13 cellular contexts compared by ENCODE assay signal in the genomic region with DNA sequence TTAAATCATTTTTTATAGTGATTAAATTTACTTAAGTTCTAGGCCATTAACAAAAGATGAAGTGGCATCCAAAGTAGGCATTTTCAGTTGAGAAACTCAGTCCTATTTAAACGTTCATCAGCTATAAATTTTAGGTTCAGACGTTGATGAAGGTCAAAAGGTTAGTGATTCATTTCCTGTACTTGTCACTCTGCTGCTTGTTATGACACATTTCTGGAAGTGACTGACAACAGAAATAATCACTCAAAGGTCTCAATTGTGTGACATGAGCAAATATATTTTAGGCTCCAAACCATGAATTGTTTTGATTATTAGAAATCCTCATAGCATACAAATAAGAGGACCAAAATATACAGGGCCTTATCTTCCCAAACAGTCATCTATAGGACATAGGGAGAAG. TPM values are rescaled to one million over a fixed set of nuclear protein-coding genes. Genes with fewer than 3 reads are reported as not detected.
DNase-seq lines count a peak whose midpoint lies in the region; ATAC-seq, FAIRE-seq and TF ChIP-seq lines count a peak whose summit lies in the region.
"Had no signal": no experiment of that assay in that cellular context is flagged by ENCODE, and none has a peak within 500 bp of the region (broad histone marks: within the 10 kb centered on the region; RNA-seq: fewer than 3 reads in every experiment).

No MANE protein-coding gene starts in this region.

- H3K4me2 ChIP-seq in endothelial cell of umbilical vein (ENCODE audit: insufficient read depth, low read length) (peak overlapping the region; percentile 17), PC-9 (no peak overlapping the region)
- H3K4me2 ChIP-seq: hepatocyte had no signal

- H3K27ac Mint-ChIP-seq in activated naive CD4-positive, alpha-beta T cell treated with anti-CD3 and anti-CD28 coated beads for 36 hours, result no peak overlapping the region
- H3K27ac Mint-ChIP-seq: brain; stimulated activated naive CD8-positive, alpha-beta T cell treated with anti-CD3 and anti-CD28 coated beads, Interleukin-15, Interleukin-2, amounts not matched to agents 100 ng/mL and 50 ng/mL, for 24 hours had no signal

- peaks cover 12% of the 10 kb centered on the region for H3K4me1 ChIP-seq in endothelial cell of umbilical vein (ENCODE audit: control insufficient read depth, extremely low read depth, insufficient read depth, low read length)
- H3K4me1 ChIP-seq in PC-9 (replicated peaks; ENCODE audit: insufficient read depth), result no peaks in the 10 kb centered on the region
- H3K4me1 ChIP-seq: prostate gland had no signal

- no peaks in the 10 kb centered on the region for H3K9me3 Mint-ChIP-seq in activated naive CD4-positive, alpha-beta T cell treated with anti-CD3 and anti-CD28 coated beads for 36 hours
- H3K9me3 Mint-ChIP-seq: stimulated activated naive CD8-positive, alpha-beta T cell treated with anti-CD3 and anti-CD28 coated beads, Interleukin-15, Interleukin-2, amounts not matched to agents 100 ng/mL and 50 ng/mL, for 24 hours had no signal

- no peak for TF ChIP-seq POLR2A in endothelial cell of umbilical vein (IDR thresholded peaks at IDR 0.05; ENCODE audit: low read depth, low read length)

- no peaks in the 10 kb centered on the region for H3K36me3 Mint-ChIP-seq in activated naive CD4-positive, alpha-beta T cell treated with anti-CD3 and anti-CD28 coated beads for 36 hours (ENCODE audit: low read depth)
- H3K36me3 Mint-ChIP-seq: brain had no signal

- peaks cover 2% of the 10 kb centered on the region for H3K4me1 Mint-ChIP-seq in activated naive CD4-positive, alpha-beta T cell treated with anti-CD3 and anti-CD28 coated beads for 36 hours (ENCODE audit: low read depth)
- H3K4me1 Mint-ChIP-seq: brain had no signal

- TF ChIP-seq CTCF in endothelial cell of umbilical vein (IDR thresholded peaks at IDR 0.05; ENCODE audit: extremely low read depth in 1 of 2, insufficient read depth in 1 of 2, low read depth in 1 of 2, low read length in 2 of 2), result no peak
- TF ChIP-seq CTCF in PC-9 (conservative IDR thresholded peaks at IDR 0.05), result no peak
- no peak for TF ChIP-seq CTCF in brain microvascular endothelial cell (IDR thresholded peaks at IDR 0.05; ENCODE audit: low read depth, low read length, missing control alignments)

- H3K4me3 ChIP-seq in endothelial cell of umbilical vein (replicated peaks in 1 of 3; ENCODE audit: insufficient read depth in 1 of 3, low read depth in 1 of 3, low read length in 3 of 3), result no peak overlapping the region
- H3K4me3 ChIP-seq in PC-9, result no peak overlapping the region
- H3K4me3 ChIP-seq in brain microvascular endothelial cell (ENCODE audit: low read depth, low read length), result no peak overlapping the region
- H3K4me3 ChIP-seq: hepatocyte, prostate gland had no signal

- H3K36me3 ChIP-seq in endothelial cell of umbilical vein (ENCODE audit: control insufficient read depth in 2 of 2, extremely low read depth in 1 of 2, insufficient read depth in 2 of 2, low read length in 2 of 2) (no peaks in the 10 kb centered on the region), PC-9 (ENCODE audit: low read depth) (no peaks in the 10 kb centered on the region), brain microvascular endothelial cell (replicated peaks) (no peaks in the 10 kb centered on the region)
- H3K36me3 ChIP-seq: prostate gland had no signal

- DNase-seq in endothelial cell of umbilical vein (ENCODE audit: low read depth, low spot score), result peak; percentile 80
- DNase-seq in PC-9, result no peak
- DNase-seq in activated naive CD4-positive, alpha-beta T cell treated with anti-CD3 and anti-CD28 coated beads for 36 hours, result no peak
- DNase-seq in HuH-7.5 (ENCODE audit: low spot score), result no peak
- no peak for DNase-seq in brain microvascular endothelial cell

- no peaks in the 10 kb centered on the region for H3K79me2 ChIP-seq in endothelial cell of umbilical vein (ENCODE audit: control insufficient read depth, insufficient read depth, low read length)
- no peaks in the 10 kb centered on the region for H3K79me2 ChIP-seq in PC-9 (ENCODE audit: low read depth)
- H3K79me2 ChIP-seq: hepatocyte had no signal

- H3K9me2 ChIP-seq in PC-9 (ENCODE audit: insufficient read depth), result no peaks in the 10 kb centered on the region

- CTCF ChIA-PET in endothelial cell of umbilical vein (lab: Charles Lee), result interaction anchor here (0.6 to 2.7 kb wide), 5 partner anchors 9 to 192 kb away, joined by 3 to 13 read pairs (median 5); partner anchors contain the start of gene EDNRB
- CTCF ChIA-PET in PC-9 (lab: Charles Lee), result no interaction called here
- CTCF ChIA-PET in activated naive CD4-positive, alpha-beta T cell treated with anti-CD3 and anti-CD28 coated beads for 36 hours (lab: Charles Lee), result interaction anchor here (1.0 to 1.2 kb wide), 2 partner anchors 11 to 192 kb away, joined by 3 read pairs; no protein-coding TSS in a partner anchor

- ATAC-seq in GM18520 (IDR thresholded peaks at IDR 0.05; ENCODE audit: unreplicated experiment) (peak; percentile 97), GM21528 (IDR thresholded peaks at IDR 0.05; ENCODE audit: low FRiP score, unreplicated experiment) (peak; percentile 84), HG03354 (IDR thresholded peaks at IDR 0.05; ENCODE audit: poor library complexity, severe bottlenecking, unreplicated experiment) (peak; percentile 90)

- H3K4me3 Mint-ChIP-seq in activated naive CD4-positive, alpha-beta T cell treated with anti-CD3 and anti-CD28 coated beads for 36 hours, result no peak overlapping the region
- H3K4me3 Mint-ChIP-seq: brain; stimulated activated naive CD8-positive, alpha-beta T cell treated with anti-CD3 and anti-CD28 coated beads, Interleukin-15, Interleukin-2, amounts not matched to agents 100 ng/mL and 50 ng/mL, for 24 hours had no signal

- H3K9me3 ChIP-seq in endothelial cell of umbilical vein (replicated peaks; ENCODE audit: control insufficient read depth, insufficient read depth, low read length) (no peaks in the 10 kb centered on the region), PC-9 (ENCODE audit: insufficient read depth, low read depth) (0 out of 2 replicates have a peak, but pooled peaks cover 5% of the 10 kb centered on the region)
- H3K9me3 ChIP-seq: prostate gland had no signal

- intact Hi-C loops in endothelial cell of umbilical vein (cut with micrococcal nuclease) (no loop called here), PC-9 (cut with micrococcal nuclease; ENCODE audit: unreplicated experiment) (no loop called here)
- intact Hi-C loops in activated naive CD4-positive, alpha-beta T cell treated with anti-CD3 and anti-CD28 coated beads for 36 hours (cut with micrococcal nuclease), result loop anchor here (1.0 kb wide), 1 partner anchor 93 kb away; no protein-coding TSS in a partner anchor

- POLR2A ChIA-PET in endothelial cell of umbilical vein (lab: Charles Lee), result interaction anchor here (0.6 kb wide), 1 partner anchor 17 kb away, joined by 8 read pairs; no protein-coding TSS in a partner anchor
- POLR2A ChIA-PET in PC-9 (lab: Charles Lee; ENCODE audit: unreplicated experiment), result no interaction called here

- H3F3A ChIP-seq in PC-9 (ENCODE audit: insufficient read depth, low read depth), result no peaks in the 10 kb centered on the region

- no peaks in the 10 kb centered on the region for H3K27me3 ChIP-seq in endothelial cell of umbilical vein (ENCODE audit: control insufficient read depth in 2 of 2, insufficient read depth in 2 of 2, low read length in 2 of 2)
- no peaks in the 10 kb centered on the region for H3K27me3 ChIP-seq in PC-9 (ENCODE audit: insufficient read depth, low read depth)
- no peaks in the 10 kb centered on the region for H3K27me3 ChIP-seq in brain microvascular endothelial cell (replicated peaks)
- H3K27me3 ChIP-seq: hepatocyte had no signal

- H3K9me1 ChIP-seq in endothelial cell of umbilical vein (replicated peaks; ENCODE audit: control insufficient read depth, extremely low read depth, insufficient read depth, low read length), result no peaks in the 10 kb centered on the region

- H3K9ac ChIP-seq in endothelial cell of umbilical vein (replicated peaks; ENCODE audit: extremely low read depth, insufficient read depth, low read length), result no peak overlapping the region

- dilution Hi-C loops in endothelial cell of umbilical vein (cut with MboI; ENCODE audit: extremely low pct_ligation_motif_present, low sequenced_read_pairs), result no loop called here

- H3K27me3 Mint-ChIP-seq in activated naive CD4-positive, alpha-beta T cell treated with anti-CD3 and anti-CD28 coated beads for 36 hours (ENCODE audit: low read depth), result peaks cover 20% of the 10 kb centered on the region

- no peak overlapping the region for H3K27ac ChIP-seq in endothelial cell of umbilical vein (ENCODE audit: insufficient read depth, low read depth, low read length)
- no peak overlapping the region for H3K27ac ChIP-seq in PC-9
- no peak overlapping the region for H3K27ac ChIP-seq in brain microvascular endothelial cell
- H3K27ac ChIP-seq: hepatocyte, prostate gland, VCaP had no signal

- FAIRE-seq in endothelial cell of umbilical vein (lab: Jason Lieb, UNC), result peak; percentile 87

- H4K20me1 ChIP-seq in endothelial cell of umbilical vein (replicated peaks; ENCODE audit: control insufficient read depth, extremely low read depth, insufficient read depth, low read length) (no peaks in the 10 kb centered on the region), PC-9 (ENCODE audit: insufficient read depth) (no peaks in the 10 kb centered on the region)

- H2AFZ ChIP-seq in endothelial cell of umbilical vein (ENCODE audit: low read depth, low read length) (no peak overlapping the region), PC-9 (no peak overlapping the region)
- H2AFZ ChIP-seq: hepatocyte had no signal

- in situ Hi-C loops in brain microvascular endothelial cell (cut with HindIII; ENCODE audit: low pct_ligation_motif_present, low sequenced_read_pairs), result no loop called here

- BruUV-seq in endothelial cell of umbilical vein (replicated peaks; lab: Mats Ljungman, UMichigan) (no TSS peak), PC-9 (replicated peaks; lab: Mats Ljungman, UMichigan) (no TSS peak)

TF ChIP-seq in endothelial cell of umbilical vein, 7 proteins besides CTCF, POLR2A, EP300 and RAD21 (continues in another document):
- TF ChIP-seq JUN (IDR thresholded peaks at IDR 0.05; ENCODE audit: borderline replicate concordance, insufficient read depth, insufficient read length, low read depth) (peak; percentile 90), FOS (IDR thresholded peaks at IDR 0.05; ENCODE audit: borderline replicate concordance, insufficient read depth, low read length) (peak; percentile 85), POLR2AphosphoS5 (IDR thresholded peaks at IDR 0.05; ENCODE audit: insufficient read depth, low read depth, low read length) (peak; percentile 54)

RNA-seq across cellular contexts. Expression of gene EDNRB, which starts 10.3 kb away (rescaled TPM):
- 2.3 and 2.6 TPM in 2 replicates for total RNA-seq in endothelial cell of umbilical vein
- polyA plus RNA-seq in endothelial cell of umbilical vein, result 1.3 and 1.5 TPM in 2 replicates
- 0.90 and 1.0 TPM in 2 replicates for polyA plus RNA-seq in endothelial cell of umbilical vein (2011; cell fraction: cytosol; rRNA removed)
- 1.3 and 1.9 TPM in 2 replicates for polyA plus RNA-seq in endothelial cell of umbilical vein (2011; cell fraction: nucleus; rRNA removed)
- polyA plus RNA-seq in endothelial cell of umbilical vein (2012), result 0.25 and 1.4 TPM in 2 replicates
- polyA minus RNA-seq in endothelial cell of umbilical vein, result 3.1 and 5.2 TPM in 2 replicates
- not detected for polyA minus RNA-seq in endothelial cell of umbilical vein (2011; cell fraction: cytosol; rRNA and poly(A)+ RNA removed)
- polyA minus RNA-seq in endothelial cell of umbilical vein (2011; cell fraction: nucleus; rRNA and poly(A)+ RNA removed), result 5.3 and 7.4 TPM in 2 replicates
- not detected in 2 replicates for total RNA-seq in PC-9 (2021)
- total RNA-seq in activated naive CD4-positive, alpha-beta T cell treated with anti-CD3 and anti-CD28 coated beads for 36 hours, result not detected
